In the genomic region with DNA sequence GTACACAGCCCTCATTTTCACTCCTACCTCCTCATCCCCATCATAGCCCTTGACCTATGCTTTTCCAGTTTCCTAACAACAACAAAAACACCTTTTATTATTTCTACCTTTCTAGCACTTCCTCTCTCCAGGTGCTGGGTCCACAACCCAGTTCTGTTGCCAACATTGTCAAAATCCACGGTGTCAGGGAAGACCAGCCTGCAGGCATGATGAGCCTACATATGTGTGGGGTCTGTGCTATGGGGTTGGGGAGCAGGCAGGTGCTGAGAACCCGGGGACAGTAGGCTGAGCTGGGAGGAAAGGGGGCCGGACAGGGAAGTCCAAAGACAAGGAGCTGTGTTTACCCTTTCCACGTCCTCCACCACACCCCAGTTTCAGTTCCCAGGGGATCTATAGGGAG, we compare ENCODE assay signal across 1 cellular context.
TF ChIP-seq lines count a peak whose summit lies in the region.

No MANE protein-coding gene starts in this region.

TF ChIP-seq in endothelial cell of umbilical vein, 7 proteins besides CTCF, POLR2A, EP300 and RAD21:
- TF ChIP-seq MYC (IDR thresholded peaks at IDR 0.05; ENCODE audit: low read depth, low read length) (no peak), FOS (IDR thresholded peaks at IDR 0.05; ENCODE audit: borderline replicate concordance, insufficient read depth, low read length) (no peak), EZH2 (IDR thresholded peaks at IDR 0.05; ENCODE audit: borderline replicate concordance, low read depth, low read length, severe bottlenecking) (no peak), JUN (IDR thresholded peaks at IDR 0.05; ENCODE audit: borderline replicate concordance, insufficient read depth, insufficient read length, low read depth) (no peak)
